8 cellular contexts compared by ENCODE assay signal in the genomic region with DNA sequence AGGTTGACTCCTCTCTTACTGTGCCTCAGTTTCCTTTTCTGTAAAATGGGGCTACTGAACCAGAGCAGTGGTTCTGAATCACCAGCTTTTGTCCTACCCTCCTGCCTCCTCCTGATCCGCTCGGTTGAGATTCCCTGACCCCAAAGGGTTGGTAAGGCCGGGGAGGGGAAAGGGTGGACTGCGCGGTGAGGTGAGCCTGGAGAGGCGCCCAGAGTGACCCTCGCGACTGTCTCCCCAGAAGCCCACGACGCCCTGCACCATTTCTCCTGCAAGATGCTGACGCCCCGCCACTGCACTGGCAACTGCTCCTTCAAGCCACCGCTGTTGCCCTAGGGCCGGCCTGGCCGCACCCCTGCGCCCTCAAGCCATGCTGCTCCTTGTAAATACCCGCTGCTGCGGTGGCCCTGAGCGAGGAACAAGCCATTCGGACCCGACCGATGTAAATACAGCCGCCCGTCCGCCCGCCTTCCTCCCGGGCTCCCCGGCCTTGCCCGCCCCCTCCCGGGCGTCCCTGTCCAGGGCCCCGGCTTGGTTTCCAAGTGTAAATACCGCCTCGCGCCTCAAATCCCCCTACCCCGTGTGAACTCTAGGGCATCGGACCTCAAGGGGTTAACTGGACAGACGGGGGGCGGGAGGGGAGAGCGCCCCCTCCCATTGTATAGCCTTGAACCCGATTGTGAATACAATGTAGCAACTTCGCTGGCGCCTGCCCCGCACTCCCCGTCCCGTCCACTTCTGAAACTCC. TPM values are rescaled to one million over a fixed set of nuclear protein-coding genes. Genes with fewer than 3 reads are reported as not detected.
DNase-seq lines count a peak whose midpoint lies in the region; ATAC-seq and TF ChIP-seq lines count a peak whose summit lies in the region.

No MANE protein-coding gene starts in this region.

- TF ChIP-seq RAD21 in liver (IDR thresholded peaks at IDR 0.05) = peak; percentile 62 to 63

- DNase-seq in NCI-H524 (lab: John Stamatoyannopoulos, UW) = peak; percentile 51 to 71
- no peak for DNase-seq in NCI-H524 treated with DMSO at 0.1 percent for 48 hours (lab: John Stamatoyannopoulos, UW)
- no peak for DNase-seq in NT2/D1 (ENCODE audit: low read depth, low spot score)
- peak; percentile 49 to 68 for DNase-seq in T47D (ENCODE audit: low read depth in 1 of 2, low spot score in 1 of 2)
- no peak for DNase-seq in upper lobe of right lung

- H3K27me3 ChIP-seq in NT2/D1 (ENCODE audit: insufficient read depth, insufficient read length) (peaks cover 94% of the 10 kb centered on the region), liver (ENCODE audit: control insufficient read depth in 4 of 4, insufficient read depth in 4 of 4, low read length in 3 of 4) (peaks cover 3 to 14% (median 5%) of the 10 kb centered on the region in 4 donors), upper lobe of right lung (peaks cover 75% of the 10 kb centered on the region)

- H3K4me3 ChIP-seq in NT2/D1 (ENCODE audit: insufficient read length, low read depth) (peak overlapping the region; percentile 29), liver (ENCODE audit: low read depth in 1 of 3, low read length in 3 of 3) (peak overlapping the region in 1 of 3 donors; percentile 45), upper lobe of right lung (peak overlapping the region; percentile 45)

- 2% methylated on average over 46 of the region's 46 CpGs for WGBS in liver

- TF ChIP-seq CTCF in liver (IDR thresholded peaks at IDR 0.05; ENCODE audit: low read depth, low read length, missing input control) (peak; percentile 27), upper lobe of right lung (IDR thresholded peaks at IDR 0.05) (peak; percentile 46)

- H3K9ac ChIP-seq in NT2/D1 (ENCODE audit: insufficient read length, low read depth) = peak overlapping the region; percentile 34
- no peak overlapping the region for H3K9ac ChIP-seq in liver (ENCODE audit: low read depth in 1 of 2, low read length in 2 of 2)

- intact Hi-C loops in upper lobe of right lung (cut with DNase I) = loop anchor here (5.0 to 10.0 kb wide), 3 partner anchors 309 to 889 kb away; a partner anchor contains a TSS

- H3K9me3 ChIP-seq in NT2/D1 (ENCODE audit: insufficient read depth, low read length) = peaks cover 5% of the 10 kb centered on the region; the same call in 1 of the 2 replicates
- no peaks in the 10 kb centered on the region for H3K9me3 ChIP-seq in liver (ENCODE audit: control insufficient read depth in 4 of 4, low read length in 3 of 4)
- H3K9me3 ChIP-seq in upper lobe of right lung = no peaks in the 10 kb centered on the region

- in situ Hi-C loops in T47D (cut with HindIII; ENCODE audit: low pct_unique_long_range_greater_than_20kb, low sequenced_read_pairs) = no loop called here

- H3K4me1 ChIP-seq in NT2/D1 (ENCODE audit: insufficient read depth, insufficient read length) = peaks cover 15% of the 10 kb centered on the region
- H3K4me1 ChIP-seq in liver (ENCODE audit: control insufficient read depth in 4 of 4, insufficient read depth in 4 of 4, low read length in 3 of 4) = peaks cover 20 to 49% (median 42%) of the 10 kb centered on the region in 4 donors
- H3K4me1 ChIP-seq in upper lobe of right lung = peaks cover 50% of the 10 kb centered on the region

- ATAC-seq in upper lobe of right lung = peak; percentile 36
- no peak for ATAC-seq in GM18517 (IDR thresholded peaks at IDR 0.05; ENCODE audit: unreplicated experiment)
- no peak for ATAC-seq in HG03439 (IDR thresholded peaks at IDR 0.05; ENCODE audit: unreplicated experiment)

- H3K27ac ChIP-seq in liver (ENCODE audit: low read depth in 1 of 2, low read length in 2 of 2) = no peak overlapping the region
- H3K27ac ChIP-seq in upper lobe of right lung = no peak overlapping the region

- no peaks in the 10 kb centered on the region for H3K36me3 ChIP-seq in NT2/D1 (ENCODE audit: insufficient read depth, insufficient read length, low read length)
- H3K36me3 ChIP-seq in liver (ENCODE audit: control insufficient read depth in 4 of 4, insufficient read depth in 3 of 4, low read depth in 1 of 4, low read length in 3 of 4) = no peaks in the 10 kb centered on the region
- no peaks in the 10 kb centered on the region for H3K36me3 ChIP-seq in upper lobe of right lung

TF ChIP-seq in liver, 16 proteins besides CTCF, POLR2A, EP300 and RAD21:
- no peak for TF ChIP-seq FOXA1 (IDR thresholded peaks at IDR 0.05)
- TF ChIP-seq JUND (IDR thresholded peaks at IDR 0.05) = no peak
- TF ChIP-seq HNF4A (conservative IDR thresholded peaks at IDR 0.05) = no peak
- no peak for TF ChIP-seq TAF1 (conservative IDR thresholded peaks at IDR 0.05)
- no peak for TF ChIP-seq HNF4G (IDR thresholded peaks at IDR 0.05)
- no peak for TF ChIP-seq SP1 (IDR thresholded peaks at IDR 0.05)
- TF ChIP-seq, protein P1, sequence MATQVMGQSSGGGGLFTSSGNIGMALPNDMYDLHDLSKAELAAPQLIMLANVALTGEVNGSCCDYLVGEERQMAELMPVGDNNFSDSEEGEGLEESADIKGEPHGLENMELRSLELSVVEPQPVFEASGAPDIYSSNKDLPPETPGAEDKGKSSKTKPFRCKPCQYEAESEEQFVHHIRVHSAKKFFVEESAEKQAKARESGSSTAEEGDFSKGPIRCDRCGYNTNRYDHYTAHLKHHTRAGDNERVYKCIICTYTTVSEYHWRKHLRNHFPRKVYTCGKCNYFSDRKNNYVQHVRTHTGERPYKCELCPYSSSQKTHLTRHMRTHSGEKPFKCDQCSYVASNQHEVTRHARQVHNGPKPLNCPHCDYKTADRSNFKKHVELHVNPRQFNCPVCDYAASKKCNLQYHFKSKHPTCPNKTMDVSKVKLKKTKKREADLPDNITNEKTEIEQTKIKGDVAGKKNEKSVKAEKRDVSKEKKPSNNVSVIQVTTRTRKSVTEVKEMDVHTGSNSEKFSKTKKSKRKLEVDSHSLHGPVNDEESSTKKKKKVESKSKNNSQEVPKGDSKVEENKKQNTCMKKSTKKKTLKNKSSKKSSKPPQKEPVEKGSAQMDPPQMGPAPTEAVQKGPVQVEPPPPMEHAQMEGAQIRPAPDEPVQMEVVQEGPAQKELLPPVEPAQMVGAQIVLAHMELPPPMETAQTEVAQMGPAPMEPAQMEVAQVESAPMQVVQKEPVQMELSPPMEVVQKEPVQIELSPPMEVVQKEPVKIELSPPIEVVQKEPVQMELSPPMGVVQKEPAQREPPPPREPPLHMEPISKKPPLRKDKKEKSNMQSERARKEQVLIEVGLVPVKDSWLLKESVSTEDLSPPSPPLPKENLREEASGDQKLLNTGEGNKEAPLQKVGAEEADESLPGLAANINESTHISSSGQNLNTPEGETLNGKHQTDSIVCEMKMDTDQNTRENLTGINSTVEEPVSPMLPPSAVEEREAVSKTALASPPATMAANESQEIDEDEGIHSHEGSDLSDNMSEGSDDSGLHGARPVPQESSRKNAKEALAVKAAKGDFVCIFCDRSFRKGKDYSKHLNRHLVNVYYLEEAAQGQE (IDR thresholded peaks at IDR 0.05) = no peak
- no peak for TF ChIP-seq RXRA (IDR thresholded peaks at IDR 0.05)
- TF ChIP-seq, protein P2, sequence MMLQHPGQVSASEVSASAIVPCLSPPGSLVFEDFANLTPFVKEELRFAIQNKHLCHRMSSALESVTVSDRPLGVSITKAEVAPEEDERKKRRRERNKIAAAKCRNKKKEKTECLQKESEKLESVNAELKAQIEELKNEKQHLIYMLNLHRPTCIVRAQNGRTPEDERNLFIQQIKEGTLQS (IDR thresholded peaks at IDR 0.05) = no peak
- TF ChIP-seq GABPA (IDR thresholded peaks at IDR 0.05 in 1 of 2, conservative IDR thresholded peaks at IDR 0.05 in 1 of 2) = no peak

RNA-seq across cellular contexts. Expression of a gene that starts 6.2 kb away (rescaled TPM):
- not detected for total RNA-seq in liver
- not detected for polyA plus RNA-seq in liver
- total RNA-seq in upper lobe of right lung = not detected

RNA-seq across cellular contexts. Expression of a gene that starts 8.4 kb away (rescaled TPM):
- total RNA-seq in liver = under 1 TPM; 0.05 to 0.17 TPM
- polyA plus RNA-seq in liver = under 1 TPM in 1 of 2 donors, not detected in 1; 0.02 TPM
- 0.52 TPM for total RNA-seq in upper lobe of right lung

Comparison
In these comparisons a context has a peak if more than half of its experiments do, and no peak if none do; other contexts are left out.
1. DNase-seq: peak in NCI-H524 (2 of 2) and T47D (2 of 2); none in NCI-H524 treated with DMSO at 0.1 percent for 48 hours (single experiment), NT2/D1 (single experiment) and upper lobe of right lung (single experiment).